13 cellular contexts compared by ENCODE assay signal in the genomic region with DNA sequence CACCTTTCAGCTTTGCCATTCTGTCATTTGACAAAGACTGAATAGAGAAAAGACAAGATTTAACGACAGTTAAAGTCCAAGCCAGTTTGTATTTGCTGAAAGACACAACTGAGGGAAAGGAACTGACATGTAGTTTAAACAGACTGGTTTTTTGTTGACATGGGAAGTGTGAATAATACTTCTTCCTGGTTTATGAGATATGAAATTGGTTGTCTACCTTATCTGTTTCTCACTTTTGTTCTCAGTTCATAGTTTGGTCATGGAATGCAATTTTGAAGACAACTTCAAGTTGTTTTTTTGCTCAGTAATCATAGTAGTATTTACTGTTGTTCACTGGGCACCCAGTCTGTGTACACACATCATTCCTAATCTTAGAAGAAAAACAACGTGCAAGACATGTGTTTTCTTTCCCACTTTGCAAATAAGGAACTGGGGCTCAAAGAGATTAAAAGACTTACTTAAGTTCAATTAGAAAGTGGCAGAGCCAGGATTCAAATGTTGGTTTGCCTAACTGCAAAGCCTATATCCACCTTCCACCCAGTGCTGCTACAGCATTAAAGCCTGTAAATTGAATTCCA.
DNase-seq lines count a peak whose midpoint lies in the region; ATAC-seq and TF ChIP-seq lines count a peak whose summit lies in the region.
"Had no signal": no experiment of that assay in that cellular context is flagged by ENCODE, and none has a peak within 500 bp of the region (broad histone marks: within the 10 kb centered on the region; RNA-seq: fewer than 3 reads in every experiment).

No MANE protein-coding gene starts in this region.

- ATAC-seq in Right ventricle myocardium superior (ENCODE audit: poor library complexity) (no peak), HG02588 (IDR thresholded peaks at IDR 0.05; ENCODE audit: unreplicated experiment) (no peak)

- TF ChIP-seq CTCF in right atrium auricular region (IDR thresholded peaks at IDR 0.05): no peak
- no peak for TF ChIP-seq CTCF in endothelial cell (IDR thresholded peaks at IDR 0.05; ENCODE audit: unreplicated experiment)
- no peak for TF ChIP-seq CTCF in osteocyte (IDR thresholded peaks at IDR 0.05)
- TF ChIP-seq CTCF in uterus (IDR thresholded peaks at IDR 0.05): no peak
- no peak for TF ChIP-seq CTCF in chondrocyte (IDR thresholded peaks at IDR 0.05)

- H3K27ac ChIP-seq in right atrium auricular region: peak overlapping the region; percentile 87 to 94
- H3K27ac ChIP-seq in uterus: peak overlapping the region; percentile 96 to 97
- H3K27ac ChIP-seq: ovary had no signal

- H3K4me1 ChIP-seq in right atrium auricular region (peaks cover 0 to 64% of the 10 kb centered on the region in 2 donors), uterus (peaks cover 0 to 13% of the 10 kb centered on the region in 2 donors)

- no peak for DNase-seq in right atrium auricular region (ENCODE audit: low spot score)
- no peak for DNase-seq in Right ventricle myocardium superior
- no peak for DNase-seq in endothelial cell (ENCODE audit: low spot score)
- no peak for DNase-seq in osteocyte (ENCODE audit: extremely low spot score, unreplicated experiment)
- DNase-seq in uterus: no peak
- DNase-seq in GM19240 (ENCODE audit: insufficient read length, low spot score): no peak
- no peak for DNase-seq in chondrocyte (ENCODE audit: low spot score)
- DNase-seq: NCI-H2029 treated with DMSO at 0.1 percent for 48 hours; ovary; stimulated activated CD4-positive, alpha-beta T cell treated with anti-CD3 and anti-CD28 coated beads, Interleukin-12 subunit alpha, Interleukin-12 subunit beta, amount 100 ng/mL, for 4 hours had no signal

- no peak for TF ChIP-seq POLR2A in uterus (IDR thresholded peaks at IDR 0.05)

- H3K9me3 ChIP-seq in right atrium auricular region (peaks cover 0 to 3% of the 10 kb centered on the region in 2 donors), uterus (no peaks in the 10 kb centered on the region)
- H3K9me3 ChIP-seq: ovary had no signal

- H3K9me3 Mint-ChIP-seq in endothelial cell (ENCODE audit: unreplicated experiment) (no peaks in the 10 kb centered on the region), osteocyte (ENCODE audit: unreplicated experiment) (no peaks in the 10 kb centered on the region), chondrocyte (ENCODE audit: low read depth) (peaks cover under 1% of the 10 kb centered on the region)
- H3K9me3 Mint-ChIP-seq: IgD-negative memory B cell had no signal

- H3K27me3 Mint-ChIP-seq in endothelial cell (ENCODE audit: unreplicated experiment) (peaks cover 4% of the 10 kb centered on the region), osteocyte (ENCODE audit: unreplicated experiment) (no peaks in the 10 kb centered on the region), chondrocyte (ENCODE audit: low read depth) (no peaks in the 10 kb centered on the region)
- H3K27me3 Mint-ChIP-seq: IgD-negative memory B cell; stimulated activated naive CD8-positive, alpha-beta T cell treated with anti-CD3 and anti-CD28 coated beads, Interleukin-15, Interleukin-2, amounts not matched to agents 100 ng/mL and 50 ng/mL, for 24 hours had no signal

- H3K27me3 ChIP-seq in right atrium auricular region: no peaks in the 10 kb centered on the region
- no peaks in the 10 kb centered on the region for H3K27me3 ChIP-seq in uterus
- H3K27me3 ChIP-seq: ovary had no signal

- H3K36me3 Mint-ChIP-seq in endothelial cell (ENCODE audit: low read depth, unreplicated experiment) (no peaks in the 10 kb centered on the region), osteocyte (ENCODE audit: unreplicated experiment) (peaks cover 7% of the 10 kb centered on the region), chondrocyte (ENCODE audit: low read depth) (peaks cover 5% of the 10 kb centered on the region)

- H3K36me3 ChIP-seq in right atrium auricular region (peaks cover 12% of the 10 kb centered on the region), uterus (no peaks in the 10 kb centered on the region)
- H3K36me3 ChIP-seq: ovary had no signal

- H3K4me1 Mint-ChIP-seq in endothelial cell (ENCODE audit: unreplicated experiment) (peaks cover 6% of the 10 kb centered on the region), osteocyte (ENCODE audit: unreplicated experiment) (peaks cover 52% of the 10 kb centered on the region), chondrocyte (ENCODE audit: low read depth) (peaks cover 51% of the 10 kb centered on the region)

- H3K4me3 Mint-ChIP-seq in endothelial cell (ENCODE audit: unreplicated experiment): no peak overlapping the region
- no peak overlapping the region for H3K4me3 Mint-ChIP-seq in osteocyte (ENCODE audit: unreplicated experiment)
- no peak overlapping the region for H3K4me3 Mint-ChIP-seq in chondrocyte (ENCODE audit: unreplicated experiment)
- H3K4me3 Mint-ChIP-seq: IgD-negative memory B cell; stimulated activated naive CD8-positive, alpha-beta T cell treated with anti-CD3 and anti-CD28 coated beads, Interleukin-15, Interleukin-2, amounts not matched to agents 100 ng/mL and 50 ng/mL, for 24 hours had no signal

- H3K4me3 ChIP-seq in right atrium auricular region (no peak overlapping the region), uterus (no peak overlapping the region)
- H3K4me3 ChIP-seq: ovary had no signal

- intact Hi-C loops in Right ventricle myocardium superior (cut with DNase I): no loop called here
- intact Hi-C loops in uterus (cut with DNase I; ENCODE audit: low total_unique reads): no loop called here

- H3K27ac Mint-ChIP-seq in endothelial cell (ENCODE audit: unreplicated experiment): peak overlapping the region; percentile 16
- H3K27ac Mint-ChIP-seq in osteocyte (ENCODE audit: unreplicated experiment): peak overlapping the region; percentile 72
- H3K27ac Mint-ChIP-seq in chondrocyte (ENCODE audit: unreplicated experiment): no peak overlapping the region
- H3K27ac Mint-ChIP-seq: stimulated activated naive CD8-positive, alpha-beta T cell treated with anti-CD3 and anti-CD28 coated beads, Interleukin-15, Interleukin-2, amounts not matched to agents 100 ng/mL and 50 ng/mL, for 24 hours had no signal
